In genomic region chr21:45974073-45975016, GRCh38 we compare ENCODE assay signal across 8 cellular contexts. TPM values are rescaled to one million over a fixed set of nuclear protein-coding genes. Genes with fewer than 3 reads are reported as not detected.
A peak's percentile ranks its signal among the peaks of the same experiment; 100 is the strongest.
DNase-seq lines count a peak whose midpoint lies in the region; ATAC-seq and TF ChIP-seq lines count a peak whose summit lies in the region.

No MANE protein-coding gene starts in this region.

- CTCF ChIA-PET in RWPE1 (lab: Yijun Ruan, JAX) = interaction anchor here (0.6 to 1.8 kb wide), 9 partner anchors 20 to 253 kb away, joined by 3 to 9 read pairs (median 4); no protein-coding TSS in a partner anchor

- ATAC-seq in right lobe of liver (peak; percentile 41 to 53 (median 50)), GM18520 (IDR thresholded peaks at IDR 0.05; ENCODE audit: unreplicated experiment) (no peak)

- DNase-seq in activated T-cell treated with anti-CD3 and anti-CD28 coated beads, Interleukin-2, amount 50 U/mL, for 1 hour = peak; percentile 35
- no peak for DNase-seq in activated T-cell treated with anti-CD3 and anti-CD28 coated beads for 4 hours
- DNase-seq in RWPE1 (ENCODE audit: low spot score) = no peak
- peak; percentile 47 for DNase-seq in dermis blood vessel endothelial cell
- peak in 2 of 3 donors; percentile 55 to 64 for DNase-seq in right lobe of liver
- no peak for DNase-seq in testis
- no peak for DNase-seq in NCI-H524 treated with DMSO at 0.1 percent for 48 hours (lab: John Stamatoyannopoulos, UW)

- no peaks in the 10 kb centered on the region for H3K9me3 ChIP-seq in right lobe of liver
- H3K9me3 ChIP-seq in testis = no peaks in the 10 kb centered on the region

- TF ChIP-seq POLR2A in right lobe of liver (IDR thresholded peaks at IDR 0.05) = no peak
- TF ChIP-seq POLR2A in testis (IDR thresholded peaks at IDR 0.05) = no peak

- H3K4me1 ChIP-seq in right lobe of liver = peaks cover 0 to 25% (median 5%) of the 10 kb centered on the region in 4 donors
- peaks cover 49% of the 10 kb centered on the region for H3K4me1 ChIP-seq in testis

- H3K4me3 ChIP-seq in right lobe of liver (peak overlapping the region; percentile 40 to 51 (median 49)), testis (peak overlapping the region; percentile 47 to 58)

- intact Hi-C loops in right lobe of liver (cut with DNase I) (no loop called here), testis (cut with DNase I; ENCODE audit: low total_unique reads) (loop anchor here (5.0 kb wide), 1 partner anchor 123 kb away; the partner anchor contains the start of gene COL6A2)

- POLR2A ChIA-PET in RWPE1 (lab: Yijun Ruan, JAX; ENCODE audit: low non-redundant PET) = no interaction called here

- H3K27me3 ChIP-seq in right lobe of liver = peaks cover 0 to 10% of the 10 kb centered on the region in 2 donors
- H3K27me3 ChIP-seq in testis = no peaks in the 10 kb centered on the region

- H3K36me3 ChIP-seq in right lobe of liver (no peaks in the 10 kb centered on the region), testis (ENCODE audit: low read depth, missing control alignments) (no peaks in the 10 kb centered on the region)

- WGBS in right lobe of liver (ENCODE audit: insufficient coverage, low coverage, low lambda C conversion rate, missing lambda C conversion rate) = 4% methylated on average over 13 of the region's 59 CpGs
- WGBS in testis, 2 donors = 3 to 7% methylated on average over 12 to 48 of the region's 59 CpGs

- TF ChIP-seq CTCF in RWPE1 (conservative IDR thresholded peaks at IDR 0.05; ENCODE audit: low read depth) (no peak), right lobe of liver (IDR thresholded peaks at IDR 0.05) (no peak), testis (IDR thresholded peaks at IDR 0.05) (no peak)

- H3K27ac ChIP-seq in RWPE1 (peak overlapping the region; percentile 69), right lobe of liver (peak overlapping the region; percentile 42 to 72 (median 60)), testis (peak overlapping the region; percentile 82 to 90)

RNA-seq across cellular contexts. Expression of gene COL6A1, which starts 7.2 kb away (rescaled TPM):
- total RNA-seq in dermis blood vessel endothelial cell (8.5 and 32.7 TPM in 2 replicates), right lobe of liver (10 to 100 TPM; 28.2 to 79.9 (median 51.1) TPM), testis (100 to 1,000 TPM; 166 to 178 TPM)
- 197 TPM for polyA plus RNA-seq in testis (ENCODE audit: insufficient read depth, low read depth, low replicate concordance)

Comparison
In these comparisons a context has a peak if more than half of its experiments do, and no peak if none do; other contexts are left out.
1. DNase-seq: peak in activated T-cell treated with anti-CD3 and anti-CD28 coated beads, Interleukin-2, amount 50 U/mL, for 1 hour (single experiment), dermis blood vessel endothelial cell (single experiment) and right lobe of liver (2 of 3); none in activated T-cell treated with anti-CD3 and anti-CD28 coated beads for 4 hours (single experiment), RWPE1 (single experiment), testis (single experiment) and NCI-H524 treated with DMSO at 0.1 percent for 48 hours (single experiment).
2. Peak in every context shown above with its lines, with median percentiles within 50 percentile points of each other: H3K27ac ChIP-seq.